In genomic region chr13:79435549-79435948, GRCh38 we compare ENCODE assay signal across 14 cellular contexts. TPM values are rescaled to one million over a fixed set of nuclear protein-coding genes. Genes with fewer than 3 reads are reported as not detected.
A peak's percentile ranks its signal among the peaks of the same experiment; 100 is the strongest.
DNase-seq lines count a peak whose midpoint lies in the region; ATAC-seq and TF ChIP-seq lines count a peak whose summit lies in the region.
"Had no signal": no experiment of that assay in that cellular context is flagged by ENCODE, and none has a peak within 500 bp of the region (broad histone marks: within the 10 kb centered on the region; RNA-seq: fewer than 3 reads in every experiment).

No MANE protein-coding gene starts in this region.

- H3K4me3 ChIP-seq in adipocyte (ENCODE audit: low read length) (no peak overlapping the region), fibroblast of villous mesenchyme (ENCODE audit: low read depth, low read length) (no peak overlapping the region), WERI-Rb-1 (ENCODE audit: low read depth, low read length) (no peak overlapping the region)
- H3K4me3 ChIP-seq: GM12878, tibial artery had no signal

- H3K9me3 ChIP-seq in adipocyte (ENCODE audit: control insufficient read depth, low read length) = no peaks in the 10 kb centered on the region
- H3K9me3 ChIP-seq in WERI-Rb-1 (ENCODE audit: severe bottlenecking) = no peaks in the 10 kb centered on the region
- H3K9me3 ChIP-seq: tibial artery had no signal

- H3K27me3 ChIP-seq in adipocyte (replicated peaks; ENCODE audit: control insufficient read depth, insufficient read depth, low read length) (no peaks in the 10 kb centered on the region), WERI-Rb-1 (ENCODE audit: insufficient read depth, low read depth, severe bottlenecking) (no peaks in the 10 kb centered on the region)
- H3K27me3 ChIP-seq: tibial artery had no signal

- no peak overlapping the region for H3K9ac ChIP-seq in adipocyte (ENCODE audit: low read length)

- H3K27ac ChIP-seq in WERI-Rb-1 = no peak overlapping the region
- H3K27ac ChIP-seq: HL-60, tibial artery had no signal

- no peaks in the 10 kb centered on the region for H3K36me3 ChIP-seq in adipocyte (ENCODE audit: control insufficient read depth, insufficient read depth, low read length, severe bottlenecking)
- no peaks in the 10 kb centered on the region for H3K36me3 ChIP-seq in WERI-Rb-1
- H3K36me3 ChIP-seq: tibial artery had no signal

- peaks cover 24% of the 10 kb centered on the region for H3K4me1 ChIP-seq in adipocyte (ENCODE audit: control insufficient read depth, insufficient read depth, low read length)

- DNase-seq in A172 (ENCODE audit: low spot score) (peak; percentile 82), HCEC 1CT (peak; percentile 77), adipocyte (ENCODE audit: low read depth) (peak; percentile 39), fibroblast of villous mesenchyme (ENCODE audit: low read depth) (peak; percentile 80), WERI-Rb-1 (no peak), C1 segment of cervical spinal cord (lab: John Stamatoyannopoulos, UW) (no peak), dedifferentiated amniotic fluid mesenchymal stem cell (ENCODE audit: extremely low spot score) (no peak)
- DNase-seq: ACHN; activated CD8-positive, alpha-beta memory T cell treated with anti-CD3 and anti-CD28 coated beads, Interleukin-2, amount 10 ng/mL, durations not matched to agents 7 days and 5 days; activated naive CD4-positive, alpha-beta T cell treated with anti-CD3 and anti-CD28 coated beads, Interleukin-2, amount 50 U/mL, for 16 hours; tibial artery had no signal

- no peak for ATAC-seq in HG02973 (IDR thresholded peaks at IDR 0.05; ENCODE audit: unreplicated experiment)
- ATAC-seq: activated CD8-positive, alpha-beta memory T cell treated with anti-CD3 and anti-CD28 coated beads, Interleukin-2, amount 10 ng/mL, durations not matched to agents 7 days and 5 days; GM12878 had no signal

- TF ChIP-seq CTCF in fibroblast of villous mesenchyme (IDR thresholded peaks at IDR 0.05; ENCODE audit: insufficient read depth, low read depth, low read length) = no peak
- TF ChIP-seq CTCF in WERI-Rb-1 (IDR thresholded peaks at IDR 0.05; ENCODE audit: low read depth, low read length) = no peak

RNA-seq across cellular contexts. Expression of gene RBM26, which starts 29.5 kb away (rescaled TPM):
- total RNA-seq in A172 (2014; rRNA removed; shearing (Covaris generic)) = 26.9 and 27.6 TPM in 2 replicates
- 35.1 and 50.5 TPM in 2 replicates for total RNA-seq in fibroblast of villous mesenchyme

RNA-seq across cellular contexts. Expression of gene NDFIP2, which starts 45.4 kb away (rescaled TPM):
- total RNA-seq in A172 (2014; rRNA removed; shearing (Covaris generic)) = 28.5 and 33.8 TPM in 2 replicates
- 60.6 and 131 TPM in 2 replicates for total RNA-seq in fibroblast of villous mesenchyme

Comparison
In these comparisons a context has a peak if more than half of its experiments do, and no peak if none do; other contexts are left out.
1. DNase-seq: peak in A172 (single experiment), HCEC 1CT (single experiment), adipocyte (single experiment) and fibroblast of villous mesenchyme (single experiment); none in WERI-Rb-1 (single experiment), C1 segment of cervical spinal cord (0 of 14) and dedifferentiated amniotic fluid mesenchymal stem cell (single experiment).